In genomic region chr14:77424862-77425261, GRCh38 we compare ENCODE assay signal across 1 cellular context.
A peak's percentile ranks its signal among the peaks of the same experiment; 100 is the strongest.
TF ChIP-seq lines count a peak whose summit lies in the region.

No MANE protein-coding gene starts in this region.

TF ChIP-seq in H1, 55 proteins besides CTCF, POLR2A, EP300 and RAD21:
- TF ChIP-seq TCF12 (IDR thresholded peaks at IDR 0.05; ENCODE audit: low read depth, low read length) (0 out of 2 replicates have a peak, but pooled peaks have one; percentile 29), CBX8 (IDR thresholded peaks at IDR 0.05; ENCODE audit: borderline replicate concordance, low read depth, low read length) (no peak), POU5F1 (IDR thresholded peaks at IDR 0.05; ENCODE audit: low read depth, low read length) (0 out of 2 replicates have a peak, but pooled peaks have one; percentile 59)
TF ChIP-seq in H1: peak in this region for 2.
